In genomic region chr16:69064789-69065313, GRCh38 we compare ENCODE assay signal across 17 cellular contexts. TPM values are rescaled to one million over a fixed set of nuclear protein-coding genes. Genes with fewer than 3 reads are reported as not detected.
DNase-seq lines count a peak whose midpoint lies in the region; ATAC-seq and TF ChIP-seq lines count a peak whose summit lies in the region.
"Had no signal": no experiment of that assay in that cellular context is flagged by ENCODE, and none has a peak within 500 bp of the region (broad histone marks: within the 10 kb centered on the region; RNA-seq: fewer than 3 reads in every experiment).

No MANE protein-coding gene starts in this region.

- peak overlapping the region; percentile 14 for H2AFZ ChIP-seq in neural progenitor cell (replicated peaks)

- H3K36me3 Mint-ChIP-seq in neural progenitor cell: no peaks in the 10 kb centered on the region

- H4K20me1 ChIP-seq in neural progenitor cell (ENCODE audit: low read depth): no peaks in the 10 kb centered on the region

- no peak overlapping the region for H3K9ac ChIP-seq in neural progenitor cell

- no peak overlapping the region for H3K4me3 Mint-ChIP-seq in neural progenitor cell
- H3K4me3 Mint-ChIP-seq: activated naive CD4-positive, alpha-beta T cell treated with anti-CD3 and anti-CD28 coated beads for 36 hours; naive B cell had no signal

- DNase-seq in EL: peak; percentile 18
- DNase-seq in MG63: peak; percentile 57
- DNase-seq in choroid plexus epithelial cell (ENCODE audit: low read depth): peak; percentile 76
- peak; percentile 33 for DNase-seq in neural progenitor cell (ENCODE audit: low spot score)
- DNase-seq in NCI-H524 treated with DMSO at 0.1 percent for 48 hours (lab: John Stamatoyannopoulos, UW): no peak
- DNase-seq in activated CD8-positive, alpha-beta memory T cell treated with anti-CD3 and anti-CD28 coated beads, Interleukin-2, amount 50 U/mL, for 4 hours: no peak
- DNase-seq in stimulated activated naive CD8-positive, alpha-beta T cell treated with anti-CD3 and anti-CD28 coated beads, Interleukin-15, Interleukin-2, amounts not matched to agents 100 U/mL and 50 U/mL, for 24 hours: no peak
- no peak for DNase-seq in activated effector memory CD4-positive, alpha-beta T cell treated with Interleukin-2 at 50 U/mL for 16 hours
- DNase-seq: activated CD8-positive, alpha-beta memory T cell treated with anti-CD3 and anti-CD28 coated beads, Interleukin-2, amount 50 U/mL, for 48 hours; activated naive CD4-positive, alpha-beta T cell treated with anti-CD3 and anti-CD28 coated beads for 36 hours; BE2C; naive B cell; NCI-H2081; NCI-H82; SHP77; stimulated activated CD4-positive, alpha-beta T cell treated with anti-CD3 and anti-CD28 coated beads, Interleukin-2, amount 100 ng/mL, for 24 hours; T-helper 2 cell had no signal

- H3K36me3 ChIP-seq in MG63: no peaks in the 10 kb centered on the region
- no peaks in the 10 kb centered on the region for H3K36me3 ChIP-seq in neural progenitor cell
- H3K36me3 ChIP-seq: BE2C had no signal

- H3K4me1 Mint-ChIP-seq in neural progenitor cell: peaks cover 24% of the 10 kb centered on the region
- H3K4me1 Mint-ChIP-seq: naive B cell had no signal

- no peak overlapping the region for H3K4me3 ChIP-seq in MG63
- no peak overlapping the region for H3K4me3 ChIP-seq in choroid plexus epithelial cell (ENCODE audit: low read depth, low read length)
- H3K4me3 ChIP-seq in neural progenitor cell: no peak overlapping the region

- H3K4me2 ChIP-seq in neural progenitor cell: peak overlapping the region; percentile 46

- H3K9me3 ChIP-seq in MG63: no peaks in the 10 kb centered on the region
- H3K9me3 ChIP-seq in neural progenitor cell (ENCODE audit: low read depth): no peaks in the 10 kb centered on the region
- H3K9me3 ChIP-seq: BE2C had no signal

- no peak for ATAC-seq in stimulated activated naive CD8-positive, alpha-beta T cell treated with anti-CD3 and anti-CD28 coated beads, Interleukin-15, Interleukin-2, amounts not matched to agents 100 U/mL and 50 U/mL, for 24 hours

- H3K27me3 ChIP-seq in MG63 (no peaks in the 10 kb centered on the region), neural progenitor cell (no peaks in the 10 kb centered on the region)
- H3K27me3 ChIP-seq: BE2C had no signal

- H3K27ac ChIP-seq in neural progenitor cell: no peak overlapping the region

- no peaks in the 10 kb centered on the region for H3K79me2 ChIP-seq in neural progenitor cell (ENCODE audit: low read depth)

- H3K4me1 ChIP-seq in neural progenitor cell: peaks cover 29% of the 10 kb centered on the region
- H3K4me1 ChIP-seq: BE2C had no signal

- TF ChIP-seq CTCF in choroid plexus epithelial cell (conservative IDR thresholded peaks at IDR 0.05; ENCODE audit: low read depth, low read length) (no peak), neural progenitor cell (IDR thresholded peaks at IDR 0.05) (no peak)

- peaks cover 2% of the 10 kb centered on the region for H3K27me3 Mint-ChIP-seq in neural progenitor cell (ENCODE audit: insufficient read depth, low read depth)
- H3K27me3 Mint-ChIP-seq: naive B cell had no signal

- H3K27ac Mint-ChIP-seq in neural progenitor cell: no peak overlapping the region
- H3K27ac Mint-ChIP-seq: activated naive CD4-positive, alpha-beta T cell treated with anti-CD3 and anti-CD28 coated beads for 36 hours; naive B cell had no signal

- H3K9me3 Mint-ChIP-seq in neural progenitor cell: no peaks in the 10 kb centered on the region
- H3K9me3 Mint-ChIP-seq: activated naive CD4-positive, alpha-beta T cell treated with anti-CD3 and anti-CD28 coated beads for 36 hours; naive B cell had no signal

- H3F3A ChIP-seq in neural progenitor cell (ENCODE audit: low read depth): peaks cover 26% of the 10 kb centered on the region

RNA-seq across cellular contexts. Expression of gene HAS3, which starts 40.6 kb away (rescaled TPM):
- total RNA-seq in MG63 (2014; rRNA removed; shearing (Covaris generic); ENCODE audit: low replicate concordance): 65.0 and 71.9 TPM in 2 replicates
- 2.5 and 3.3 TPM in 2 replicates for total RNA-seq in neural progenitor cell (ENCODE audit: low replicate concordance)

Comparison
In these comparisons a context has a peak if more than half of its experiments do, and no peak if none do; other contexts are left out.
1. DNase-seq: peak in EL (single experiment), MG63 (single experiment), choroid plexus epithelial cell (single experiment) and neural progenitor cell (single experiment); none in NCI-H524 treated with DMSO at 0.1 percent for 48 hours (single experiment), activated CD8-positive, alpha-beta memory T cell treated with anti-CD3 and anti-CD28 coated beads, Interleukin-2, amount 50 U/mL, for 4 hours (single experiment), stimulated activated naive CD8-positive, alpha-beta T cell treated with anti-CD3 and anti-CD28 coated beads, Interleukin-15, Interleukin-2, amounts not matched to agents 100 U/mL and 50 U/mL, for 24 hours (single experiment) and activated effector memory CD4-positive, alpha-beta T cell treated with Interleukin-2 at 50 U/mL for 16 hours (single experiment).
2. RNA of gene HAS3, which starts 40.6 kb away (total RNA-seq): 65.0 to 71.9 TPM in MG63; 2.5 to 3.3 TPM in neural progenitor cell; every median in the first group is over 10 times any median in the second.